19 cellular contexts compared by ENCODE assay signal in genomic region chr9:2026181-2026580, GRCh38. TPM values are rescaled to one million over a fixed set of nuclear protein-coding genes. Genes with fewer than 3 reads are reported as not detected.
DNase-seq lines count a peak whose midpoint lies in the region; ATAC-seq and TF ChIP-seq lines count a peak whose summit lies in the region.
"Had no signal": no experiment of that assay in that cellular context is flagged by ENCODE, and none has a peak within 500 bp of the region (broad histone marks: within the 10 kb centered on the region; RNA-seq: fewer than 3 reads in every experiment).

No MANE protein-coding gene starts in this region.

- no peaks in the 10 kb centered on the region for H3K27me3 ChIP-seq in CD4-positive, CD25-positive, alpha-beta regulatory T cell (ENCODE audit: control insufficient read depth, insufficient read depth, low read length)
- H3K27me3 ChIP-seq in DOHH2 (ENCODE audit: control insufficient read depth, low read length) (no peaks in the 10 kb centered on the region), gastrocnemius medialis (no peaks in the 10 kb centered on the region)
- H3K27me3 ChIP-seq: brain microvascular endothelial cell, esophagus muscularis mucosa had no signal

- peaks cover 14% of the 10 kb centered on the region for H3K36me3 ChIP-seq in CD4-positive, CD25-positive, alpha-beta regulatory T cell (ENCODE audit: control insufficient read depth, insufficient read depth, low read length)
- peaks cover 40% of the 10 kb centered on the region for H3K36me3 ChIP-seq in DOHH2 (ENCODE audit: control insufficient read depth, low read length)
- no peaks in the 10 kb centered on the region for H3K36me3 ChIP-seq in gastrocnemius medialis
- H3K36me3 ChIP-seq: BE2C, brain microvascular endothelial cell had no signal

- intact Hi-C loops in gastrocnemius medialis (cut with DNase I; ENCODE audit: low total_unique reads) = no loop called here

- in situ Hi-C loops in gastrocnemius medialis (cut with MboI; ENCODE audit: low sequenced_read_pairs in 4 of 4) = no loop called here

- peak overlapping the region; percentile 34 to 86 (median 46) for H3K4me3 Mint-ChIP-seq in CD4-positive, CD25-positive, alpha-beta regulatory T cell
- H3K4me3 Mint-ChIP-seq in effector memory CD8-positive, alpha-beta T cell = peak overlapping the region; percentile 17 to 67

- H3K27ac Mint-ChIP-seq in CD4-positive, CD25-positive, alpha-beta regulatory T cell = peak overlapping the region; percentile 49 to 85 (median 67)
- H3K27ac Mint-ChIP-seq in effector memory CD8-positive, alpha-beta T cell = peak overlapping the region; percentile 73 to 91

- TF ChIP-seq CTCF in DOHH2 (IDR thresholded peaks at IDR 0.05; ENCODE audit: low read depth, low read length, poor library complexity, severe bottlenecking) (no peak), gastrocnemius medialis (IDR thresholded peaks at IDR 0.05 in 4 of 5, conservative IDR thresholded peaks at IDR 0.05 in 1 of 5) (no peak)

- DNase-seq in CD4-positive, CD25-positive, alpha-beta regulatory T cell = no peak
- no peak for DNase-seq in effector memory CD8-positive, alpha-beta T cell
- no peak for DNase-seq in gastrocnemius medialis
- DNase-seq in LoVo (ENCODE audit: low spot score) = no peak
- no peak for DNase-seq in NCI-H2171 treated with DMSO at 0.1 percent for 48 hours (lab: John Stamatoyannopoulos, UW)
- DNase-seq: activated T-cell treated with anti-CD3 and anti-CD28 coated beads, Interleukin-2, amount 50 U/mL, for 72 hours; BE2C; brain microvascular endothelial cell; DMS53; glutamatergic neuron; HCEC 1CT; KG1; NCI-H1105 treated with DMSO at 0.1 percent for 48 hours; NCI-H748 treated with DMSO at 0.1 percent for 48 hours; PC-9 had no signal

- H3K4me2 ChIP-seq in DOHH2 (ENCODE audit: low read length) = peak overlapping the region; percentile 15; the same call in 1 of the 2 replicates
- H3K4me2 ChIP-seq: PC-9 had no signal

- no peaks in the 10 kb centered on the region for H3K9me2 ChIP-seq in DOHH2 (replicated peaks; ENCODE audit: control insufficient read depth, low read length)

- peaks cover 60 to 99% (median 89%) of the 10 kb centered on the region in 4 donors for H3K4me1 Mint-ChIP-seq in CD4-positive, CD25-positive, alpha-beta regulatory T cell
- peaks cover 83 to 94% of the 10 kb centered on the region in 2 donors for H3K4me1 Mint-ChIP-seq in effector memory CD8-positive, alpha-beta T cell (ENCODE audit: low read depth in 2 of 2)

- ATAC-seq in CD4-positive, CD25-positive, alpha-beta regulatory T cell (ENCODE audit: low read depth in 2 of 2) = no peak
- no peak for ATAC-seq in effector memory CD8-positive, alpha-beta T cell (replicated peaks)
- ATAC-seq in gastrocnemius medialis (no peak), HG02981 (IDR thresholded peaks at IDR 0.05; ENCODE audit: unreplicated experiment) (no peak)
- ATAC-seq: activated T-cell treated with anti-CD3 and anti-CD28 coated beads, Interleukin-2, amount 50 U/mL, for 72 hours had no signal

- no peak overlapping the region for H3K27ac ChIP-seq in CD4-positive, CD25-positive, alpha-beta regulatory T cell (ENCODE audit: insufficient read depth, low read length, poor library complexity, severe bottlenecking)
- H3K27ac ChIP-seq in DOHH2 (ENCODE audit: low read depth, low read length) (no peak overlapping the region), gastrocnemius medialis (peak overlapping the region; percentile 50 to 97 (median 65))
- H3K27ac ChIP-seq: brain microvascular endothelial cell, PC-9 had no signal

- H3K27me3 Mint-ChIP-seq in CD4-positive, CD25-positive, alpha-beta regulatory T cell = no peaks in the 10 kb centered on the region
- H3K27me3 Mint-ChIP-seq in effector memory CD8-positive, alpha-beta T cell = no peaks in the 10 kb centered on the region
- H3K27me3 Mint-ChIP-seq: activated naive CD8-positive, alpha-beta T cell had no signal

- H3K4me3 ChIP-seq in CD4-positive, CD25-positive, alpha-beta regulatory T cell (ENCODE audit: low read depth, low read length) = peak overlapping the region; percentile 71
- H3K4me3 ChIP-seq in DOHH2 (ENCODE audit: low read length) (no peak overlapping the region), gastrocnemius medialis (no peak overlapping the region)
- H3K4me3 ChIP-seq: esophagus muscularis mucosa, PC-9 had no signal

- peaks cover 79% of the 10 kb centered on the region for H3K4me1 ChIP-seq in CD4-positive, CD25-positive, alpha-beta regulatory T cell (ENCODE audit: control insufficient read depth, insufficient read depth, low read length, poor library complexity, severe bottlenecking)
- H3K4me1 ChIP-seq in DOHH2 (ENCODE audit: control insufficient read depth, low read length) (peaks cover 44% of the 10 kb centered on the region), gastrocnemius medialis (peaks cover 86 to 93% of the 10 kb centered on the region in 2 donors)
- H3K4me1 ChIP-seq: BE2C had no signal

- H4K20me1 ChIP-seq in DOHH2 (ENCODE audit: control insufficient read depth, insufficient read depth, low read depth, low read length) = peaks cover 14% of the 10 kb centered on the region; the same call in 1 of the 2 replicates

- H3K9me3 ChIP-seq in CD4-positive, CD25-positive, alpha-beta regulatory T cell (ENCODE audit: control insufficient read depth in 2 of 2, low read length in 2 of 2) = no peaks in the 10 kb centered on the region
- no peaks in the 10 kb centered on the region for H3K9me3 ChIP-seq in DOHH2 (ENCODE audit: control insufficient read depth, insufficient read depth, low read length)
- no peaks in the 10 kb centered on the region for H3K9me3 ChIP-seq in gastrocnemius medialis
- H3K9me3 ChIP-seq: BE2C, esophagus muscularis mucosa had no signal

- H3K36me3 Mint-ChIP-seq in CD4-positive, CD25-positive, alpha-beta regulatory T cell = peaks cover 24% of the 10 kb centered on the region
- peaks cover 42% of the 10 kb centered on the region for H3K36me3 Mint-ChIP-seq in effector memory CD8-positive, alpha-beta T cell (ENCODE audit: insufficient read depth)
- H3K36me3 Mint-ChIP-seq: activated naive CD8-positive, alpha-beta T cell had no signal

- TF ChIP-seq POLR2A in gastrocnemius medialis (IDR thresholded peaks at IDR 0.05) = no peak

- peaks cover 99% of the 10 kb centered on the region for H3K79me2 ChIP-seq in DOHH2 (ENCODE audit: control insufficient read depth, low read length)

- H3F3A ChIP-seq in DOHH2 (ENCODE audit: control insufficient read depth, insufficient read depth) = no peaks in the 10 kb centered on the region

- H3K9me3 Mint-ChIP-seq in CD4-positive, CD25-positive, alpha-beta regulatory T cell = no peaks in the 10 kb centered on the region
- no peaks in the 10 kb centered on the region for H3K9me3 Mint-ChIP-seq in effector memory CD8-positive, alpha-beta T cell
- H3K9me3 Mint-ChIP-seq: activated T-cell treated with anti-CD3 and anti-CD28 coated beads, Interleukin-2, amount 50 U/mL, for 72 hours had no signal

RNA-seq across cellular contexts. Expression of gene SMARCA2, which starts 11.0 kb away (rescaled TPM):
- total RNA-seq in CD4-positive, CD25-positive, alpha-beta regulatory T cell = 298 TPM
- 10 to 100 TPM; 28.7 to 45.5 (median 34.9) TPM for polyA plus RNA-seq in CD4-positive, CD25-positive, alpha-beta regulatory T cell
- 10 to 100 TPM; 54.6 to 69.7 (median 63.0) TPM for total RNA-seq in gastrocnemius medialis

Comparison
In these comparisons a context has a peak if more than half of its experiments do, and no peak if none do; other contexts are left out.
1. H3K27ac ChIP-seq: peak in gastrocnemius medialis (4 of 4); none in CD4-positive, CD25-positive, alpha-beta regulatory T cell (single experiment) and DOHH2 (single experiment).